In genomic region chr7:1847260-1848001, GRCh38 we compare ENCODE assay signal across 17 cellular contexts.
DNase-seq lines count a peak whose midpoint lies in the region; ATAC-seq and TF ChIP-seq lines count a peak whose summit lies in the region.
"Had no signal": no experiment of that assay in that cellular context is flagged by ENCODE, and none has a peak within 500 bp of the region (broad histone marks: within the 10 kb centered on the region; RNA-seq: fewer than 3 reads in every experiment).

No MANE protein-coding gene starts in this region.

- TF ChIP-seq CTCF in HFFc6 (IDR thresholded peaks at IDR 0.05), result no peak
- no peak for TF ChIP-seq CTCF in sigmoid colon (IDR thresholded peaks at IDR 0.05)

- no peak overlapping the region for H3K4me3 ChIP-seq in sigmoid colon
- H3K4me3 ChIP-seq: thyroid gland had no signal

- no peaks in the 10 kb centered on the region for H3K9me3 Mint-ChIP-seq in HFFc6
- no peaks in the 10 kb centered on the region for H3K9me3 Mint-ChIP-seq in activated naive CD8-positive, alpha-beta T cell treated with anti-CD3 and anti-CD28 coated beads, Interleukin-2, amount 10 ng/mL, durations not matched to agents 7 days and 5 days
- H3K9me3 Mint-ChIP-seq: activated CD4-positive, alpha-beta T cell treated with anti-CD3 and anti-CD28 coated beads, Interleukin-2, amount 10 ng/mL, durations not matched to agents 7 days and 5 days; immature natural killer cell; nephron had no signal

- H3K4me3 Mint-ChIP-seq in HFFc6, result no peak overlapping the region
- H3K4me3 Mint-ChIP-seq in activated naive CD8-positive, alpha-beta T cell treated with anti-CD3 and anti-CD28 coated beads, Interleukin-2, amount 10 ng/mL, durations not matched to agents 7 days and 5 days, result no peak overlapping the region
- H3K4me3 Mint-ChIP-seq: activated CD4-positive, alpha-beta T cell treated with anti-CD3 and anti-CD28 coated beads, Interleukin-2, amount 10 ng/mL, durations not matched to agents 7 days and 5 days; immature natural killer cell; nephron had no signal

- H3K27ac ChIP-seq in sigmoid colon, result no peak overlapping the region
- H3K27ac ChIP-seq: thyroid gland had no signal

- no peaks in the 10 kb centered on the region for H3K9me3 ChIP-seq in sigmoid colon
- H3K9me3 ChIP-seq: thyroid gland had no signal

- TF ChIP-seq EP300 in sigmoid colon (IDR thresholded peaks at IDR 0.05), result no peak

- H3K36me3 Mint-ChIP-seq in HFFc6 (ENCODE audit: low read depth), result no peaks in the 10 kb centered on the region
- peaks cover 2% of the 10 kb centered on the region for H3K36me3 Mint-ChIP-seq in activated naive CD8-positive, alpha-beta T cell treated with anti-CD3 and anti-CD28 coated beads, Interleukin-2, amount 10 ng/mL, durations not matched to agents 7 days and 5 days

- H3K27me3 ChIP-seq in sigmoid colon, result no peaks in the 10 kb centered on the region
- H3K27me3 ChIP-seq: thyroid gland had no signal

- no peaks in the 10 kb centered on the region for H3K4me1 ChIP-seq in sigmoid colon
- H3K4me1 ChIP-seq: thyroid gland had no signal

- DNase-seq in HFFc6 (no peak), left kidney (ENCODE audit: low read depth, low spot score) (peak; percentile 2), sigmoid colon (peak; percentile 62), COR-L47 (lab: John Stamatoyannopoulos, UW) (no peak), GDM1 (lab: John Stamatoyannopoulos, UW) (no peak)
- DNase-seq in activated naive CD8-positive, alpha-beta T cell treated with anti-CD3 and anti-CD28 coated beads, Interleukin-2, amount 10 ng/mL, durations not matched to agents 7 days and 5 days, result peak; percentile 15
- DNase-seq: activated CD4-positive, alpha-beta T cell treated with anti-CD3 and anti-CD28 coated beads, Interleukin-2, amount 10 ng/mL, durations not matched to agents 7 days and 5 days; activated naive CD4-positive, alpha-beta T cell; immature natural killer cell; Karpas-422; NCI-H1048; NCI-H2029 treated with DMSO at 0.1 percent for 48 hours; NCI-H446 treated with DMSO at 0.1 percent for 48 hours; stimulated activated CD4-positive, alpha-beta T cell treated with anti-CD3 and anti-CD28 coated beads, Interleukin-15, amount 100 ng/mL, for 24 hours had no signal

- H3K4me1 Mint-ChIP-seq in HFFc6 (ENCODE audit: low read depth), result peaks cover 12% of the 10 kb centered on the region
- no peaks in the 10 kb centered on the region for H3K4me1 Mint-ChIP-seq in activated naive CD8-positive, alpha-beta T cell treated with anti-CD3 and anti-CD28 coated beads, Interleukin-2, amount 10 ng/mL, durations not matched to agents 7 days and 5 days
- H3K4me1 Mint-ChIP-seq: activated CD4-positive, alpha-beta T cell treated with anti-CD3 and anti-CD28 coated beads, Interleukin-2, amount 10 ng/mL, durations not matched to agents 7 days and 5 days had no signal

- intact Hi-C loops in sigmoid colon (cut with DNase I), result no loop called here

- H3K27ac Mint-ChIP-seq in HFFc6, result 0 out of 2 replicates have a peak overlapping the region, but pooled peaks have one; percentile 12
- no peak overlapping the region for H3K27ac Mint-ChIP-seq in activated naive CD8-positive, alpha-beta T cell treated with anti-CD3 and anti-CD28 coated beads, Interleukin-2, amount 10 ng/mL, durations not matched to agents 7 days and 5 days
- H3K27ac Mint-ChIP-seq: activated CD4-positive, alpha-beta T cell treated with anti-CD3 and anti-CD28 coated beads, Interleukin-2, amount 10 ng/mL, durations not matched to agents 7 days and 5 days; nephron had no signal

- WGBS in sigmoid colon, 2 donors, result 94 to 97% methylated on average over 30 of the region's 30 CpGs

- H3K27me3 Mint-ChIP-seq in HFFc6 (ENCODE audit: insufficient read depth), result no peaks in the 10 kb centered on the region
- no peaks in the 10 kb centered on the region for H3K27me3 Mint-ChIP-seq in activated naive CD8-positive, alpha-beta T cell treated with anti-CD3 and anti-CD28 coated beads, Interleukin-2, amount 10 ng/mL, durations not matched to agents 7 days and 5 days
- H3K27me3 Mint-ChIP-seq: activated CD4-positive, alpha-beta T cell treated with anti-CD3 and anti-CD28 coated beads, Interleukin-2, amount 10 ng/mL, durations not matched to agents 7 days and 5 days had no signal

- no peak for TF ChIP-seq POLR2A in sigmoid colon (IDR thresholded peaks at IDR 0.05)

- H3K36me3 ChIP-seq in sigmoid colon, result no peaks in the 10 kb centered on the region
- H3K36me3 ChIP-seq: thyroid gland had no signal

- POLR2A ChIA-PET in activated naive CD8-positive, alpha-beta T cell treated with anti-CD3 and anti-CD28 coated beads, Interleukin-2, amount 10 ng/mL, durations not matched to agents 7 days and 5 days (lab: Charles Lee), result no interaction called here

- ATAC-seq in activated naive CD8-positive, alpha-beta T cell treated with anti-CD3 and anti-CD28 coated beads, Interleukin-2, amount 10 ng/mL, durations not matched to agents 7 days and 5 days (ENCODE audit: low read depth), result no peak
- ATAC-seq in HG03520 (IDR thresholded peaks at IDR 0.05; ENCODE audit: unreplicated experiment), result no peak

Comparison
In these comparisons a context has a peak if more than half of its experiments do, and no peak if none do; other contexts are left out.
1. DNase-seq: peak in activated naive CD8-positive, alpha-beta T cell treated with anti-CD3 and anti-CD28 coated beads, Interleukin-2, amount 10 ng/mL, durations not matched to agents 7 days and 5 days (single experiment), left kidney (single experiment) and sigmoid colon (single experiment); none in HFFc6 (single experiment), COR-L47 (single experiment) and GDM1 (single experiment).